ENCODE assay signal across 16 cellular contexts in the genomic region with DNA sequence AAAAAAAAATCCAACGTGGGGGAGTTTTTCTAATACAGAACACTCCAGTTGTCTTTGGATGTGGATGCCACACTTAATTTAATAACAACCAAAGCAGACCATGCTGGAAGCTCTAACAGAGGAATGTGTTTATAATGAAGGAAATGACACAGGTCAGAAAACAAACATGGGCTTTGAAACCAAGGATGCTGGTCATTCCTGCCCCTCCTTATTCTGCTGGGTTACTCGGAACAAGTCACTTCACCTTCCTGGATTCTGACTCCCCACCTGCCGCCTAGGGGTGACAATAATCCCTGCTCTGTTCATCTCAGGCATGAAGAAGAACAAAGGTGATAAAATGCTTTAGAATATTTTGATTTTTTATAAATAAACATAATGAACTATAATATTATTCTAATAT.
A peak's percentile ranks its signal among the peaks of the same experiment; 100 is the strongest.
DNase-seq lines count a peak whose midpoint lies in the region; ATAC-seq, FAIRE-seq and TF ChIP-seq lines count a peak whose summit lies in the region.
"Had no signal": no experiment of that assay in that cellular context is flagged by ENCODE, and none has a peak within 500 bp of the region (broad histone marks: within the 10 kb centered on the region; RNA-seq: fewer than 3 reads in every experiment).

No MANE protein-coding gene starts in this region.

- no peaks in the 10 kb centered on the region for H3K79me2 ChIP-seq in endothelial cell of umbilical vein (ENCODE audit: control insufficient read depth, insufficient read depth, low read length)

- H2AFZ ChIP-seq in endothelial cell of umbilical vein (ENCODE audit: low read depth, low read length) = no peak overlapping the region

- CTCF ChIA-PET in endothelial cell of umbilical vein (lab: Charles Lee) = interaction anchor here (0.8 to 2.1 kb wide), 8 partner anchors 8 to 277 kb away, joined by 3 to 6 read pairs (median 4); no protein-coding TSS in a partner anchor

- dilution Hi-C loops in endothelial cell of umbilical vein (cut with MboI; ENCODE audit: extremely low pct_ligation_motif_present, low sequenced_read_pairs) = no loop called here

- no peak for ATAC-seq in Right ventricle myocardium inferior
- peak in 1 of 4 donors; percentile 43 for ATAC-seq in psoas muscle
- no peak for ATAC-seq in HG02938 (IDR thresholded peaks at IDR 0.05; ENCODE audit: unreplicated experiment)
- ATAC-seq in GM21423 (IDR thresholded peaks at IDR 0.05; ENCODE audit: unreplicated experiment) = no peak
- ATAC-seq: HepG2 had no signal

- intact Hi-C loops in left ventricle myocardium inferior (cut with micrococcal nuclease) = no loop called here
- intact Hi-C loops in Right ventricle myocardium inferior (cut with DNase I) = no loop called here
- intact Hi-C loops in endothelial cell of umbilical vein (cut with micrococcal nuclease) = loop anchor here (1.0 to 10.0 kb wide), 2 partner anchors 242 to 394 kb away; no protein-coding TSS in a partner anchor
- intact Hi-C loops in psoas muscle (cut with DNase I) = no loop called here

- TF ChIP-seq CTCF in left ventricle myocardium inferior (IDR thresholded peaks at IDR 0.05; ENCODE audit: borderline replicate concordance) (peak; percentile 36), endothelial cell of umbilical vein (IDR thresholded peaks at IDR 0.05; ENCODE audit: extremely low read depth in 1 of 2, insufficient read depth in 1 of 2, low read depth in 1 of 2, low read length in 2 of 2) (peak; percentile 8 to 27), psoas muscle (IDR thresholded peaks at IDR 0.05) (peak; percentile 7)

- no peaks in the 10 kb centered on the region for H3K9me1 ChIP-seq in endothelial cell of umbilical vein (replicated peaks; ENCODE audit: control insufficient read depth, extremely low read depth, insufficient read depth, low read length)

- TF ChIP-seq POLR2A in endothelial cell of umbilical vein (IDR thresholded peaks at IDR 0.05; ENCODE audit: low read depth, low read length) = no peak

- no peaks in the 10 kb centered on the region for H3K36me3 ChIP-seq in left ventricle myocardium inferior
- no peaks in the 10 kb centered on the region for H3K36me3 ChIP-seq in endothelial cell of umbilical vein (ENCODE audit: control insufficient read depth in 2 of 2, extremely low read depth in 1 of 2, insufficient read depth in 2 of 2, low read length in 2 of 2)
- no peaks in the 10 kb centered on the region for H3K36me3 ChIP-seq in psoas muscle (ENCODE audit: insufficient read depth in 1 of 2, low read depth in 1 of 2)
- H3K36me3 ChIP-seq: HAP-1 had no signal

- H4K20me1 ChIP-seq in endothelial cell of umbilical vein (replicated peaks; ENCODE audit: control insufficient read depth, extremely low read depth, insufficient read depth, low read length) = no peaks in the 10 kb centered on the region

- no peaks in the 10 kb centered on the region for H3K4me1 ChIP-seq in left ventricle myocardium inferior
- H3K4me1 ChIP-seq in endothelial cell of umbilical vein (ENCODE audit: control insufficient read depth, extremely low read depth, insufficient read depth, low read length) = peaks cover 16% of the 10 kb centered on the region
- H3K4me1 ChIP-seq in psoas muscle = peaks cover 2% of the 10 kb centered on the region
- H3K4me1 ChIP-seq: HAP-1 had no signal

- DNase-seq in left ventricle myocardium inferior (no peak), Right ventricle myocardium inferior (ENCODE audit: missing footprints) (no peak), endothelial cell of umbilical vein (ENCODE audit: low read depth, low spot score) (peak; percentile 93), psoas muscle (no peak), hippocampal formation (lab: John Stamatoyannopoulos, UW) (no peak)
- DNase-seq: C1 segment of cervical spinal cord; Calu3; CD4-positive, alpha-beta T cell; DMS 273 treated with DMSO at 0.1 percent for 48 hours; GOT3 had no signal

- H3K9ac ChIP-seq in endothelial cell of umbilical vein (replicated peaks; ENCODE audit: extremely low read depth, insufficient read depth, low read length) = peak overlapping the region; percentile 20

- POLR2A ChIA-PET in endothelial cell of umbilical vein (lab: Charles Lee) = no interaction called here

- BruUV-seq in endothelial cell of umbilical vein (replicated peaks; lab: Mats Ljungman, UMichigan) = no TSS peak

- H3K27ac ChIP-seq in left ventricle myocardium inferior (replicated peaks) (peak overlapping the region; percentile 32), endothelial cell of umbilical vein (ENCODE audit: insufficient read depth, low read depth, low read length) (peak overlapping the region; percentile 54), psoas muscle (peak overlapping the region; percentile 30)

- FAIRE-seq in endothelial cell of umbilical vein (lab: Jason Lieb, UNC) = peak; percentile 90
- FAIRE-seq: A204.1, HepG2, HTR-8/SVneo had no signal

- H3K27me3 ChIP-seq in left ventricle myocardium inferior (ENCODE audit: low read depth) (no peaks in the 10 kb centered on the region), endothelial cell of umbilical vein (ENCODE audit: control insufficient read depth in 2 of 2, insufficient read depth in 2 of 2, low read length in 2 of 2) (no peaks in the 10 kb centered on the region), psoas muscle (ENCODE audit: insufficient read depth in 3 of 3, low read length in 2 of 3) (no peaks in the 10 kb centered on the region)

- H3K4me2 ChIP-seq in endothelial cell of umbilical vein (ENCODE audit: insufficient read depth, low read length) = peak overlapping the region; percentile 1

- H3K9me3 ChIP-seq in left ventricle myocardium inferior (replicated peaks) (peaks cover 13% of the 10 kb centered on the region), endothelial cell of umbilical vein (replicated peaks; ENCODE audit: control insufficient read depth, insufficient read depth, low read length) (peaks cover 2% of the 10 kb centered on the region), psoas muscle (no peaks in the 10 kb centered on the region)
- H3K9me3 ChIP-seq: HAP-1 had no signal

- no peak overlapping the region for H3K4me3 ChIP-seq in left ventricle myocardium inferior
- H3K4me3 ChIP-seq in endothelial cell of umbilical vein (replicated peaks in 1 of 3; ENCODE audit: insufficient read depth in 1 of 3, low read depth in 1 of 3, low read length in 3 of 3) = no peak overlapping the region
- H3K4me3 ChIP-seq in psoas muscle = no peak overlapping the region
- H3K4me3 ChIP-seq: HAP-1 had no signal

- WGBS in psoas muscle, 3 donors = 48 to 52% (median 51%) methylated on average over 3 of the region's 3 CpGs

TF ChIP-seq in endothelial cell of umbilical vein, 7 proteins besides CTCF, POLR2A, EP300 and RAD21:
- TF ChIP-seq, protein P1, sequence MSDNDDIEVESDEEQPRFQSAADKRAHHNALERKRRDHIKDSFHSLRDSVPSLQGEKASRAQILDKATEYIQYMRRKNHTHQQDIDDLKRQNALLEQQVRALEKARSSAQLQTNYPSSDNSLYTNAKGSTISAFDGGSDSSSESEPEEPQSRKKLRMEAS (IDR thresholded peaks at IDR 0.05; ENCODE audit: insufficient read depth, insufficient read length) = no peak
- TF ChIP-seq POLR2AphosphoS5 (IDR thresholded peaks at IDR 0.05; ENCODE audit: insufficient read depth, low read depth, low read length) (peak; percentile 56), JUN (IDR thresholded peaks at IDR 0.05; ENCODE audit: borderline replicate concordance, insufficient read depth, insufficient read length, low read depth) (peak; percentile 61), GATA2 (IDR thresholded peaks at IDR 0.05; ENCODE audit: insufficient read depth, insufficient read length, low read depth, low read length) (peak; percentile 38), MYC (IDR thresholded peaks at IDR 0.05; ENCODE audit: low read depth, low read length) (no peak), EZH2 (IDR thresholded peaks at IDR 0.05; ENCODE audit: borderline replicate concordance, low read depth, low read length, severe bottlenecking) (no peak), FOS (IDR thresholded peaks at IDR 0.05; ENCODE audit: borderline replicate concordance, insufficient read depth, low read length) (peak; percentile 74)
